21 cellular contexts compared by ENCODE assay signal in the genomic region with DNA sequence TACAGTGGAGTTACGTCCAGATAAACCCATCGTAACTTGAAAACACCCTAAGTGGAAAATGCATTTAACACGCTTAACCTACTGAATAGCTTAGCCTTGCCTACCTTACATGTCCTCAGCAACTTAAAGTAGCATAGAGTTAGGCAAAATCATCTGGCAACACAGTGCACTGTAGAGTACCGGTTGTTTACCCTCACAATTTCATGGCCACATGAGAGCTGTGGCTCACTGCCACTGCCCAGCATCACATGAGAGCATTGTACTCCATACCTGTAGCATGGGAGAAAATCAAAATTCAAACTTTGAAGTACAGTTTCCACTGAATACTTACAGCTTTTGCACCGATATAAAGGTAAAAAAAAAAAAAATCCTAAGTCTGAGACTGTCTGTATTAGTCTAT.
"Had no signal": no experiment of that assay in that cellular context is flagged by ENCODE, and none has a peak within 500 bp of the region (broad histone marks: within the 10 kb centered on the region; RNA-seq: fewer than 3 reads in every experiment).

No MANE protein-coding gene starts in this region.

- DNase-seq: cortex of kidney; dorsolateral prefrontal cortex; effector CD8-positive, alpha-beta T cell; foreskin melanocyte; heart right ventricle; hypothalamus; kidney glomerular epithelial cell; mammary epithelial cell; midbrain; nephron progenitor cell; psoas muscle; retina; spleen; stimulated activated CD4-positive, alpha-beta T cell treated with anti-CD3 and anti-CD28 coated beads, Interleukin-15, amount 100 ng/mL, for 24 hours; stimulated activated CD4-positive, alpha-beta T cell treated with anti-CD3 and anti-CD28 coated beads, Interleukin-1b, Interleukin-23, amount 100 ng/mL, for 48 hours; stimulated activated CD4-positive, alpha-beta T cell treated with anti-CD3 and anti-CD28 coated beads, Interleukin-4, amount 100 ng/mL, for 24 hours; tibial artery had no signal

- H3K36me3 ChIP-seq: spleen had no signal

- H3K9me3 ChIP-seq: heart right ventricle, psoas muscle, spleen, tibial artery had no signal

- H3K27ac ChIP-seq: dorsolateral prefrontal cortex, heart right ventricle, psoas muscle, spleen, tibial artery had no signal

- H3K4me3 ChIP-seq: dorsolateral prefrontal cortex, heart right ventricle, psoas muscle, spleen, tibial artery had no signal

- H3K27me3 ChIP-seq: dorsolateral prefrontal cortex, heart right ventricle, spleen, tibial artery had no signal

- FAIRE-seq: islet of Langerhans had no signal

- H3K4me1 ChIP-seq: psoas muscle had no signal

- ATAC-seq: left lobe of liver; psoas muscle; sciatic nerve; stimulated activated memory B cell treated with anti-CD40 and anti-IgM and Interleukin-4, amounts not matched to agents 10 μg/mL and 1 μg/mL and 100 μg/mL, for 72 hours had no signal
